ENCODE assay signal across 1 cellular context in the genomic region with DNA sequence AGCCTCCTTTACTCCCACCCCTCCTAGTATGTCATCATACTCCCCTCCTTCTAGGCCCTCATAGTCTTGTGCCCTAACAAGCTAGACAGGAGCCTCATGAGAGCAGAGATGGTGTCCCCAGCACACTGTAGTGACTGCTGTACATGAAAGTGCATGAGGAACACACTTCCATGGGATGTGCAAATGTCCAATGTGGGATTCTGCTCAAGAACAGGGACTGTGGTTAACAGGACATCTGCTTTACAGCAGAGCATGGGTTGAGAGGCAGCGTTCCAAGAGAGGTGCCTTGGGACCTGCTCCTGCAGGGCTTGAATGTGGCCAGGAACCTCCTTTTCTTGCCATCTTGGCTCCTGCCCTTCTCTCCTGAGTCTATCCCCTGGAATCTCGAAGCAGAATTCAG.
A peak's percentile ranks its signal among the peaks of the same experiment; 100 is the strongest.
TF ChIP-seq lines count a peak whose summit lies in the region.

No MANE protein-coding gene starts in this region.

TF ChIP-seq in K562, 482 proteins besides CTCF, POLR2A, EP300 and RAD21 (continued from another document):
- TF ChIP-seq, protein P1, sequence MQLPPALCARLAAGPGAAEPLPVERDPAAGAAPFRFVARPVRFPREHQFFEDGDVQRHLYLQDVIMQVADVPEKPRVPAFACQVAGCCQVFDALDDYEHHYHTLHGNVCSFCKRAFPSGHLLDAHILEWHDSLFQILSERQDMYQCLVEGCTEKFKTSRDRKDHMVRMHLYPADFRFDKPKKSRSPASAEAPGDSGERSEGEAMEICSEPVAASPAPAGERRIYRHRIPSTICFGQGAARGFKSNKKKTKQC (CRISPR knock-in tag; IDR thresholded peaks at IDR 0.05): 0 out of 2 replicates have a peak, but pooled peaks have one; percentile 5
- TF ChIP-seq, protein P2, sequence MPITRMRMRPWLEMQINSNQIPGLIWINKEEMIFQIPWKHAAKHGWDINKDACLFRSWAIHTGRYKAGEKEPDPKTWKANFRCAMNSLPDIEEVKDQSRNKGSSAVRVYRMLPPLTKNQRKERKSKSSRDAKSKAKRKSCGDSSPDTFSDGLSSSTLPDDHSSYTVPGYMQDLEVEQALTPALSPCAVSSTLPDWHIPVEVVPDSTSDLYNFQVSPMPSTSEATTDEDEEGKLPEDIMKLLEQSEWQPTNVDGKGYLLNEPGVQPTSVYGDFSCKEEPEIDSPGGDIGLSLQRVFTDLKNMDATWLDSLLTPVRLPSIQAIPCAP (CRISPR knock-in tag; IDR thresholded peaks at IDR 0.05; ENCODE audit: borderline replicate concordance): no peak
- no peak for TF ChIP-seq RBM39 (optimal IDR thresholded peaks at IDR 0.05; ENCODE audit: low read depth, low read length)
- TF ChIP-seq PURB (CRISPR knock-in tag; IDR thresholded peaks at IDR 0.05; ENCODE audit: low read depth): no peak; the same call in 1 of the 2 replicates
- TF ChIP-seq SNIP1 (IDR thresholded peaks at IDR 0.05; ENCODE audit: low read depth): no peak
- no peak for TF ChIP-seq ZFP1 (CRISPR knock-in tag; IDR thresholded peaks at IDR 0.05)
- TF ChIP-seq RNF2 (IDR thresholded peaks at IDR 0.05): no peak
- no peak for TF ChIP-seq MTA2 (IDR thresholded peaks at IDR 0.05; ENCODE audit: low read depth)
- no peak for TF ChIP-seq POLR3G (IDR thresholded peaks at IDR 0.05; ENCODE audit: extremely low read depth, insufficient read length, insufficient replicate concordance)
- no peak for TF ChIP-seq ZNF121 (CRISPR knock-in tag; conservative IDR thresholded peaks at IDR 0.05)
- no peak for TF ChIP-seq ZNF146 (CRISPR knock-in tag; IDR thresholded peaks at IDR 0.05; ENCODE audit: unreplicated experiment)
- no peak for TF ChIP-seq ZSCAN29 (IDR thresholded peaks at IDR 0.05)
- TF ChIP-seq, protein P3, sequence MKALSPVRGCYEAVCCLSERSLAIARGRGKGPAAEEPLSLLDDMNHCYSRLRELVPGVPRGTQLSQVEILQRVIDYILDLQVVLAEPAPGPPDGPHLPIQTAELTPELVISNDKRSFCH (CRISPR knock-in tag; IDR thresholded peaks at IDR 0.05): no peak
- TF ChIP-seq, protein P3 (tag; IDR thresholded peaks at IDR 0.05): 0 out of 2 replicates have a peak, but pooled peaks have one; percentile 16
- 0 out of 2 replicates have a peak, but pooled peaks have one; percentile 10 for TF ChIP-seq HOXB6 (CRISPR knock-in tag; IDR thresholded peaks at IDR 0.05; ENCODE audit: borderline replicate concordance)
- no peak for TF ChIP-seq FOXM1 (IDR thresholded peaks at IDR 0.05; ENCODE audit: low read depth)
- TF ChIP-seq FOXM1 (CRISPR knock-in tag; IDR thresholded peaks at IDR 0.05; ENCODE audit: low read depth): 0 out of 2 replicates have a peak, but pooled peaks have one; percentile 31
- TF ChIP-seq, protein P4, sequence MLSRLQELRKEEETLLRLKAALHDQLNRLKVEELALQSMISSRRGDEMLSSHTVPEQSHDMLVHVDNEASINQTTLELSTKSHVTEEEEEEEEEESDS (CRISPR knock-in tag; IDR thresholded peaks at IDR 0.05): no peak
